ENCODE assay signal across 22 cellular contexts in genomic region chr4:79604152-79604551, GRCh38.
DNase-seq lines count a peak whose midpoint lies in the region; ATAC-seq and TF ChIP-seq lines count a peak whose summit lies in the region.
"Had no signal": no experiment of that assay in that cellular context is flagged by ENCODE, and none has a peak within 500 bp of the region (broad histone marks: within the 10 kb centered on the region; RNA-seq: fewer than 3 reads in every experiment).

No MANE protein-coding gene starts in this region.

- peak overlapping the region; percentile 63 for H3K4me3 ChIP-seq in CD4-positive, CD25-positive, alpha-beta regulatory T cell (ENCODE audit: low read depth, low read length)
- H3K4me3 ChIP-seq in DOHH2 (ENCODE audit: low read length) (no peak overlapping the region), HL-60 (replicated peaks; ENCODE audit: insufficient read depth, low read length) (no peak overlapping the region), esophagus muscularis mucosa (no peak overlapping the region)
- H3K4me3 ChIP-seq: heart right ventricle, pancreas, right atrium auricular region, stomach, tibial nerve had no signal

- peaks cover 4% of the 10 kb centered on the region for H3K36me3 Mint-ChIP-seq in CD4-positive, CD25-positive, alpha-beta regulatory T cell
- H3K36me3 Mint-ChIP-seq in activated T-cell treated with anti-CD3 and anti-CD28 coated beads, Interleukin-2, amount 50 U/mL, for 4 hours (ENCODE audit: insufficient read depth) = no peaks in the 10 kb centered on the region
- H3K36me3 Mint-ChIP-seq: natural killer cell had no signal

- no peak for TF ChIP-seq POLR2A in esophagus muscularis mucosa (IDR thresholded peaks at IDR 0.05; ENCODE audit: low read depth)

- TF ChIP-seq CTCF in DOHH2 (IDR thresholded peaks at IDR 0.05; ENCODE audit: low read depth, low read length, poor library complexity, severe bottlenecking) (no peak), HL-60 (IDR thresholded peaks at IDR 0.05; ENCODE audit: insufficient read depth, low read length) (no peak), esophagus muscularis mucosa (IDR thresholded peaks at IDR 0.05) (no peak)

- H3K27ac Mint-ChIP-seq in CD4-positive, CD25-positive, alpha-beta regulatory T cell = peak overlapping the region; percentile 85 to 96 (median 91)
- H3K27ac Mint-ChIP-seq: activated naive CD4-positive, alpha-beta T cell treated with anti-CD3 and anti-CD28 coated beads, Interleukin-2, amount 50 U/mL, for 72 hours; natural killer cell had no signal

- H3K4me3 Mint-ChIP-seq in CD4-positive, CD25-positive, alpha-beta regulatory T cell = peak overlapping the region in 3 of 4 donors; percentile 17 to 61 (median 36)
- H3K4me3 Mint-ChIP-seq in activated T-cell treated with anti-CD3 and anti-CD28 coated beads, Interleukin-2, amount 50 U/mL, for 4 hours = no peak overlapping the region
- H3K4me3 Mint-ChIP-seq: natural killer cell had no signal

- peaks cover 0 to 19% (median 6%) of the 10 kb centered on the region in 7 donors for H3K9me3 Mint-ChIP-seq in CD4-positive, CD25-positive, alpha-beta regulatory T cell
- H3K9me3 Mint-ChIP-seq in activated T-cell treated with anti-CD3 and anti-CD28 coated beads, Interleukin-2, amount 50 U/mL, for 4 hours = no peaks in the 10 kb centered on the region

- no peak for TF ChIP-seq EP300 in esophagus muscularis mucosa (IDR thresholded peaks at IDR 0.05)

- peak in 1 of 2 donors; percentile 15 for ATAC-seq in CD4-positive, CD25-positive, alpha-beta regulatory T cell (ENCODE audit: low read depth in 2 of 2)
- no peak for ATAC-seq in activated T-cell treated with anti-CD3 and anti-CD28 coated beads, Interleukin-2, amount 50 U/mL, for 4 hours
- ATAC-seq: heart right ventricle, natural killer cell, pancreas had no signal

- no peaks in the 10 kb centered on the region for H3F3A ChIP-seq in DOHH2 (ENCODE audit: control insufficient read depth, insufficient read depth)

- no peaks in the 10 kb centered on the region for H3K9me2 ChIP-seq in DOHH2 (replicated peaks; ENCODE audit: control insufficient read depth, low read length)

- no peaks in the 10 kb centered on the region for H3K9me3 ChIP-seq in CD4-positive, CD25-positive, alpha-beta regulatory T cell (ENCODE audit: control insufficient read depth in 2 of 2, low read length in 2 of 2)
- H3K9me3 ChIP-seq in DOHH2 (ENCODE audit: control insufficient read depth, insufficient read depth, low read length) (no peaks in the 10 kb centered on the region; the same call in 1 of the 2 replicates), esophagus muscularis mucosa (no peaks in the 10 kb centered on the region)
- H3K9me3 ChIP-seq: pancreas, right atrium auricular region, stomach, tibial nerve had no signal

- DNase-seq in CD4-positive, CD25-positive, alpha-beta regulatory T cell = no peak
- DNase-seq in HL-60 (ENCODE audit: low read depth in 1 of 2, low spot score in 1 of 2) (no peak), esophagus muscularis mucosa (ENCODE audit: extremely low spot score) (no peak), NCI-H146 treated with DMSO at 0.1 percent for 48 hours (lab: John Stamatoyannopoulos, UW; ENCODE audit: unreplicated experiment) (no peak), UCSD-AML1 (lab: John Stamatoyannopoulos, UW; ENCODE audit: unreplicated experiment) (no peak)
- no peak for DNase-seq in activated T-cell treated with anti-CD3 and anti-CD28 coated beads, Interleukin-2, amount 50 U/mL, for 4 hours
- DNase-seq: central memory CD4-positive, alpha-beta T cell; H7; heart right ventricle; natural killer cell; NCI-H1092; NCI-H2081; NCI-H446 treated with DMSO at 0.1 percent for 48 hours; pancreas; spleen; stimulated activated CD4-positive, alpha-beta T cell treated with anti-CD3 and anti-CD28 coated beads, Interleukin-4, amount 100 ng/mL, for 1 hour; stomach had no signal

- H4K20me1 ChIP-seq in DOHH2 (ENCODE audit: control insufficient read depth, insufficient read depth, low read depth, low read length) = no peaks in the 10 kb centered on the region

- peaks cover 5 to 59% (median 17%) of the 10 kb centered on the region in 4 donors for H3K4me1 Mint-ChIP-seq in CD4-positive, CD25-positive, alpha-beta regulatory T cell
- H3K4me1 Mint-ChIP-seq in activated T-cell treated with anti-CD3 and anti-CD28 coated beads, Interleukin-2, amount 50 U/mL, for 4 hours (ENCODE audit: low read depth) = peaks cover 7% of the 10 kb centered on the region
- H3K4me1 Mint-ChIP-seq: natural killer cell had no signal

- intact Hi-C loops in esophagus muscularis mucosa (cut with DNase I) = no loop called here

- H3K36me3 ChIP-seq in CD4-positive, CD25-positive, alpha-beta regulatory T cell (ENCODE audit: control insufficient read depth, insufficient read depth, low read length) = no peaks in the 10 kb centered on the region
- H3K36me3 ChIP-seq in DOHH2 (ENCODE audit: control insufficient read depth, low read length) (no peaks in the 10 kb centered on the region), esophagus muscularis mucosa (no peaks in the 10 kb centered on the region)
- H3K36me3 ChIP-seq: heart right ventricle, pancreas, right atrium auricular region, spleen, stomach, tibial nerve had no signal

- H3K4me2 ChIP-seq in DOHH2 (ENCODE audit: low read length) = peak overlapping the region; percentile 11; the same call in 1 of the 2 replicates

- H3K27ac ChIP-seq in CD4-positive, CD25-positive, alpha-beta regulatory T cell (ENCODE audit: insufficient read depth, low read length, poor library complexity, severe bottlenecking) = peak overlapping the region; percentile 69
- H3K27ac ChIP-seq in DOHH2 (ENCODE audit: low read depth, low read length) = no peak overlapping the region
- peak overlapping the region; percentile 63 for H3K27ac ChIP-seq in HL-60 (replicated peaks)
- peak overlapping the region in 3 of 4 donors; percentile 2 to 18 (median 11) for H3K27ac ChIP-seq in esophagus muscularis mucosa (replicated peaks in 1 of 4)
- H3K27ac ChIP-seq: pancreas, right atrium auricular region, RWPE1, stomach, tibial nerve had no signal

- H3K79me2 ChIP-seq in DOHH2 (ENCODE audit: control insufficient read depth, low read length) = no peaks in the 10 kb centered on the region

- peaks cover 3% of the 10 kb centered on the region for H3K4me1 ChIP-seq in CD4-positive, CD25-positive, alpha-beta regulatory T cell (ENCODE audit: control insufficient read depth, insufficient read depth, low read length, poor library complexity, severe bottlenecking)
- peaks cover 5% of the 10 kb centered on the region; the same call in 1 of the 2 replicates for H3K4me1 ChIP-seq in DOHH2 (ENCODE audit: control insufficient read depth, low read length)
- peaks cover 5 to 25% (median 23%) of the 10 kb centered on the region in 4 donors for H3K4me1 ChIP-seq in esophagus muscularis mucosa
- H3K4me1 ChIP-seq: pancreas, right atrium auricular region had no signal

- no peaks in the 10 kb centered on the region for H3K27me3 Mint-ChIP-seq in CD4-positive, CD25-positive, alpha-beta regulatory T cell
- peaks cover 4% of the 10 kb centered on the region for H3K27me3 Mint-ChIP-seq in activated T-cell treated with anti-CD3 and anti-CD28 coated beads, Interleukin-2, amount 50 U/mL, for 4 hours (ENCODE audit: low read depth)

- no peaks in the 10 kb centered on the region for H3K27me3 ChIP-seq in CD4-positive, CD25-positive, alpha-beta regulatory T cell (ENCODE audit: control insufficient read depth, insufficient read depth, low read length)
- H3K27me3 ChIP-seq in DOHH2 (ENCODE audit: control insufficient read depth, low read length) = no peaks in the 10 kb centered on the region
- no peaks in the 10 kb centered on the region for H3K27me3 ChIP-seq in HL-60 (ENCODE audit: insufficient read depth, poor library complexity, severe bottlenecking)
- no peaks in the 10 kb centered on the region for H3K27me3 ChIP-seq in esophagus muscularis mucosa
- H3K27me3 ChIP-seq: heart right ventricle, pancreas, right atrium auricular region, spleen, stomach, tibial nerve had no signal
